Comparison of ENCODE assay signal across 23 cellular contexts in the genomic region with DNA sequence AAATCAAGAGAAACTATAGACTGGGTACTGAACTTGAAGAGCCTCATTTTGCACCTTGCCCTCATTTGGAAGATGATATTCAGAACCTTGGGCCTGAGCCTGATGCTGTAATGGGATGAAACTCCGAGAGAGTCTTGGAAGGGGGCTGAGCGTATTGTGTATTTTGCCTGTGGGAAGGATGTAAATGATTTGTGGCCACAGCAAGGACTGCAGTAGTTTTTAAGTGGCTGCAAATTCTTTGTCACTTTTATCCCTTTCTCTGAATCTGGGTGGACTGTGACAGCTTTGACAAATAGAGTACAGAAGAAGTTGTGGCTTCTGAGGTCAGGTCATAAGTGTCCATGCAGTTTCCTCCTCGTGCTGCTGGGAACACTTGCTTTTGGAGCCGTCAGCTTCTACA.
DNase-seq lines count a peak whose midpoint lies in the region; TF ChIP-seq lines count a peak whose summit lies in the region.
"Had no signal": no experiment of that assay in that cellular context is flagged by ENCODE, and none has a peak within 500 bp of the region (broad histone marks: within the 10 kb centered on the region; RNA-seq: fewer than 3 reads in every experiment).

No MANE protein-coding gene starts in this region.

- no peaks in the 10 kb centered on the region for H3K36me3 Mint-ChIP-seq in endodermal cell (ENCODE audit: low read depth)
- H3K36me3 Mint-ChIP-seq: activated CD4-positive, alpha-beta memory T cell treated with anti-CD3 and anti-CD28 coated beads for 36 hours; activated naive CD4-positive, alpha-beta T cell treated with anti-CD3 and anti-CD28 coated beads, Interleukin-2, amount 50 U/mL, for 24 hours; CD14-positive monocyte had no signal

- no TSS peak for BruUV-seq in mammary epithelial cell (replicated peaks; lab: Mats Ljungman, UMichigan)

- H2AFZ ChIP-seq in osteoblast (ENCODE audit: low read length) = peak overlapping the region; percentile 47
- H2AFZ ChIP-seq in mammary epithelial cell (ENCODE audit: low read depth, low read length) = no peak overlapping the region

- H3K4me3 Mint-ChIP-seq in endodermal cell = no peak overlapping the region
- H3K4me3 Mint-ChIP-seq: activated CD4-positive, alpha-beta memory T cell treated with anti-CD3 and anti-CD28 coated beads for 36 hours; activated naive CD4-positive, alpha-beta T cell treated with anti-CD3 and anti-CD28 coated beads, Interleukin-2, amount 50 U/mL, for 24 hours; activated T-helper 17 cell treated with anti-CD3 and anti-CD28 coated beads, Interleukin-2, amount 50 U/mL, for 72 hours; CD14-positive monocyte had no signal

- in situ Hi-C loops in mammary epithelial cell (cut with MboI; ENCODE audit: low sequenced_read_pairs in 2 of 2) = no loop called here

- no peak for TF ChIP-seq POLR2A in uterus (IDR thresholded peaks at IDR 0.05)

- dilution Hi-C loops in mammary epithelial cell (cut with HindIII; ENCODE audit: low sequenced_read_pairs) = no loop called here

- 87 to 89% methylated on average over 3 to 4 of the region's 4 CpGs for WGBS in endodermal cell (ENCODE audit: insufficient coverage in 1 of 2, insufficient read length in 1 of 2), 2 experiments
- WGBS in mammary epithelial cell (ENCODE audit: low coverage, missing lambda C conversion rate) = 60% methylated on average over 3 of the region's 4 CpGs

- H3K9ac ChIP-seq in endodermal cell (ENCODE audit: extremely low read depth, low read length, poor library complexity, severe bottlenecking) (no peak overlapping the region), mammary epithelial cell (ENCODE audit: insufficient read depth, low read length) (no peak overlapping the region)

- H3K27ac Mint-ChIP-seq in endodermal cell = no peak overlapping the region
- H3K27ac Mint-ChIP-seq: activated CD4-positive, alpha-beta memory T cell treated with anti-CD3 and anti-CD28 coated beads for 36 hours; activated naive CD4-positive, alpha-beta T cell treated with anti-CD3 and anti-CD28 coated beads, Interleukin-2, amount 50 U/mL, for 24 hours; activated T-helper 17 cell treated with anti-CD3 and anti-CD28 coated beads, Interleukin-2, amount 50 U/mL, for 72 hours; CD14-positive monocyte had no signal

- no peak overlapping the region for H3K4me3 ChIP-seq in endodermal cell (ENCODE audit: low read length)
- no peak overlapping the region for H3K4me3 ChIP-seq in osteoblast (ENCODE audit: insufficient read depth, low read length)
- no peak overlapping the region for H3K4me3 ChIP-seq in uterus
- H3K4me3 ChIP-seq in mammary epithelial cell (replicated peaks in 1 of 3; ENCODE audit: insufficient read depth in 1 of 3, low read depth in 2 of 3, low read length in 3 of 3) = no peak overlapping the region
- H3K4me3 ChIP-seq: coronary artery, upper lobe of left lung had no signal

- H4K20me1 ChIP-seq in osteoblast (ENCODE audit: insufficient read depth, low read length) = no peaks in the 10 kb centered on the region
- H4K20me1 ChIP-seq in mammary epithelial cell (ENCODE audit: insufficient read depth, low read length) = no peaks in the 10 kb centered on the region

- no peaks in the 10 kb centered on the region for H3K27me3 Mint-ChIP-seq in endodermal cell (ENCODE audit: insufficient read depth)

- no peaks in the 10 kb centered on the region for H3K9me3 ChIP-seq in endodermal cell (ENCODE audit: control insufficient read depth, low read length)
- no peaks in the 10 kb centered on the region for H3K9me3 ChIP-seq in osteoblast (ENCODE audit: low read depth, low read length)
- H3K9me3 ChIP-seq in uterus = no peaks in the 10 kb centered on the region
- no peaks in the 10 kb centered on the region for H3K9me3 ChIP-seq in mammary epithelial cell (replicated peaks; ENCODE audit: insufficient read depth, low read length)
- H3K9me3 ChIP-seq: neutrophil, upper lobe of left lung had no signal

- no peaks in the 10 kb centered on the region for H3K27me3 ChIP-seq in endodermal cell (ENCODE audit: control insufficient read depth, insufficient read depth, low read length, poor library complexity, severe bottlenecking)
- H3K27me3 ChIP-seq in osteoblast (ENCODE audit: insufficient read depth, low read length) = no peaks in the 10 kb centered on the region
- H3K27me3 ChIP-seq in uterus = no peaks in the 10 kb centered on the region
- H3K27me3 ChIP-seq in mammary epithelial cell (ENCODE audit: insufficient read depth, low read length) = no peaks in the 10 kb centered on the region
- H3K27me3 ChIP-seq: neutrophil, upper lobe of left lung had no signal

- H3K4me1 Mint-ChIP-seq in endodermal cell = no peaks in the 10 kb centered on the region
- H3K4me1 Mint-ChIP-seq: activated naive CD4-positive, alpha-beta T cell treated with anti-CD3 and anti-CD28 coated beads, Interleukin-2, amount 50 U/mL, for 24 hours; activated T-helper 17 cell treated with anti-CD3 and anti-CD28 coated beads, Interleukin-2, amount 50 U/mL, for 72 hours; CD14-positive monocyte had no signal

- CTCF ChIA-PET in mammary epithelial cell (lab: Charles Lee; ENCODE audit: low non-redundant PET) = no interaction called here

- peak; percentile 39 for DNase-seq in MV-4-11 (lab: John Stamatoyannopoulos, UW)
- DNase-seq in endodermal cell = no peak
- no peak for DNase-seq in osteoblast (ENCODE audit: insufficient read length, low spot score, missing footprints)
- no peak for DNase-seq in uterus
- no peak for DNase-seq in activated CD4-positive, alpha-beta T cell treated with anti-CD3 and anti-CD28 coated beads, Interleukin-2, amount 50 U/mL, for 4 hours
- no peak for DNase-seq in NCI-H2196 treated with DMSO at 0.1 percent for 48 hours (lab: John Stamatoyannopoulos, UW; ENCODE audit: unreplicated experiment)
- DNase-seq in NCI-H345 (lab: John Stamatoyannopoulos, UW) = no peak
- no peak for DNase-seq in mammary epithelial cell
- DNase-seq: activated CD4-positive, alpha-beta memory T cell treated with anti-CD3 and anti-CD28 coated beads for 36 hours; activated CD4-positive, CD25-positive, alpha-beta regulatory T cell; activated CD8-positive, alpha-beta memory T cell treated with anti-CD3 and anti-CD28 coated beads, Interleukin-2, amount 50 U/mL, for 4 hours; Calu3; DND-41; NCI-H1694; NCI-H524; small intestine; T-helper 1 cell; upper lobe of left lung had no signal

- H3K9me3 Mint-ChIP-seq in endodermal cell = no peaks in the 10 kb centered on the region
- H3K9me3 Mint-ChIP-seq: activated CD4-positive, alpha-beta memory T cell treated with anti-CD3 and anti-CD28 coated beads for 36 hours; activated naive CD4-positive, alpha-beta T cell treated with anti-CD3 and anti-CD28 coated beads, Interleukin-2, amount 50 U/mL, for 24 hours; activated T-helper 17 cell treated with anti-CD3 and anti-CD28 coated beads, Interleukin-2, amount 50 U/mL, for 72 hours had no signal

- H3K4me1 ChIP-seq in endodermal cell (ENCODE audit: control insufficient read depth, insufficient read depth, low read length) = no peaks in the 10 kb centered on the region
- no peaks in the 10 kb centered on the region for H3K4me1 ChIP-seq in osteoblast (ENCODE audit: insufficient read depth, low read length)
- H3K4me1 ChIP-seq in uterus = no peaks in the 10 kb centered on the region
- no peaks in the 10 kb centered on the region for H3K4me1 ChIP-seq in mammary epithelial cell (ENCODE audit: insufficient read depth, low read length)

- no peak overlapping the region for H3K4me2 ChIP-seq in osteoblast (ENCODE audit: insufficient read depth, low read length)
- H3K4me2 ChIP-seq in mammary epithelial cell (ENCODE audit: insufficient read depth, low read depth, low read length) = no peak overlapping the region

- no peaks in the 10 kb centered on the region for H3K36me3 ChIP-seq in endodermal cell (ENCODE audit: control insufficient read depth, insufficient read depth, low read length)
- no peaks in the 10 kb centered on the region for H3K36me3 ChIP-seq in osteoblast (ENCODE audit: insufficient read depth, low read length)
- H3K36me3 ChIP-seq in uterus = no peaks in the 10 kb centered on the region
- H3K36me3 ChIP-seq in mammary epithelial cell (ENCODE audit: insufficient read depth, low read length) = no peaks in the 10 kb centered on the region
- H3K36me3 ChIP-seq: neutrophil, upper lobe of left lung had no signal

- no peak for TF ChIP-seq CTCF in endodermal cell (conservative IDR thresholded peaks at IDR 0.05)
- TF ChIP-seq CTCF in osteoblast (IDR thresholded peaks at IDR 0.05; ENCODE audit: extremely low read depth, low read depth, low read length) = no peak
- no peak for TF ChIP-seq CTCF in uterus (IDR thresholded peaks at IDR 0.05)
- no peak for TF ChIP-seq CTCF in mammary epithelial cell (conservative IDR thresholded peaks at IDR 0.05 in 1 of 2, IDR thresholded peaks at IDR 0.05 in 1 of 2; ENCODE audit: extremely low read depth in 1 of 2, insufficient read depth in 1 of 2, low read depth in 1 of 2, low read length in 2 of 2)

- no peaks in the 10 kb centered on the region for H3K79me2 ChIP-seq in osteoblast (ENCODE audit: insufficient read depth, low read length)
- no peaks in the 10 kb centered on the region for H3K79me2 ChIP-seq in mammary epithelial cell (ENCODE audit: insufficient read depth, low read length)

- intact Hi-C loops in uterus (cut with DNase I; ENCODE audit: low total_unique reads) (no loop called here), mammary epithelial cell (cut with micrococcal nuclease) (no loop called here)

- H3K27ac ChIP-seq in endodermal cell (ENCODE audit: low read depth, low read length) (peak overlapping the region; percentile 70), osteoblast (ENCODE audit: low read depth, low read length) (peak overlapping the region; percentile 12), uterus (peak overlapping the region; percentile 58 to 65), mammary epithelial cell (ENCODE audit: insufficient read depth, low read depth, low read length) (no peak overlapping the region)
- H3K27ac ChIP-seq: coronary artery, neutrophil, upper lobe of left lung had no signal
